In the genomic region with DNA sequence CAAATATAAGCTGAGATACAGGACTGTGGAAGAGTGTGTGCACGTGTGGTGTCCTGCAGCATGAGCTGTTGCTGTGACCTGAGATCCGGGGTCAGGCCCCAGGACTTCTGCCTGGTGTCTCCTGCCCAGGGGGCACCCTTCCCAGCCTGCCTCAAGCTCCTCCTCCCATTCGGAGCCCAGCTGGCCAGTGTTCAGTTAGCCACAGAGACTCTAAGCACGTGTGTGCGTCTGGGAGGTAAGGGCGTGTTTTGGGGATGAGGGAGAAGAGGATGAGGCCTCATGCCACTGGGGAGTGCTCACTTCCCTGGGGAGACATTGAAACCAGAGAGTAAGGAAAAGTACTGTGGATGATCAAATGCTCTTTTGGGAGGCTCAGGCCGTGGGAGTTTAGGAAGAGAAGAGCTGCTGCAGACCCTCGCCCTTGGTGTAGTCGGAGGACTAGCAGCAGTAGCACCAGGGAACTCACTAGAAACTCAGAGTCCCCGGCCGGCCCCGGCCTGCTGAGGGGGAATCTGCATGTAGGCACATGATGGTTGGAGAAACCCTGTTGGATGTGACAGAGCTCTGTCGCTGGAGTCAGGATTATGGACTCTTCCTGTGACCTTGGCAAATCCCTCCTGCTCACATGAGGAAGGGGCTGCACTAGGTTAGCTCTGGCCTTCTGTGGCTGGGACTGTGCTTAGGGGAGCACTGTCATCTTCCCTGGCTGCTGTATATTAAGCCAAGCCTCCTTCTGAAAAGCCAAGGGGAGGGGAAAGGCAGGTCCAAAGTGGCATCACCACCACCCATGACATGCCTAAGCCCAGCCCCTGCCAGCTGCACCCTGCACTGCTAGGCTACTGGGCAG, we compare ENCODE assay signal across 24 cellular contexts.
A peak's percentile ranks its signal among the peaks of the same experiment; 100 is the strongest.
DNase-seq lines count a peak whose midpoint lies in the region; ATAC-seq and TF ChIP-seq lines count a peak whose summit lies in the region.
"Had no signal": no experiment of that assay in that cellular context is flagged by ENCODE, and none has a peak within 500 bp of the region (broad histone marks: within the 10 kb centered on the region; RNA-seq: fewer than 3 reads in every experiment).

No MANE protein-coding gene starts in this region.

- intact Hi-C loops in left ventricle myocardium superior (cut with micrococcal nuclease), result no loop called here
- intact Hi-C loops in posterior vena cava (cut with DNase I), result no loop called here
- intact Hi-C loops in stomach (cut with DNase I; ENCODE audit: low total_unique reads), result loop anchor here (5.0 kb wide), 1 partner anchor 663 kb away; no protein-coding TSS in a partner anchor

- in situ Hi-C loops in GM13976 (cut with MboI; ENCODE audit: low sequenced_read_pairs, unreplicated experiment), result no loop called here

- H3K4me1 ChIP-seq in stomach, result no peaks in the 10 kb centered on the region
- H3K4me1 ChIP-seq: Peyer's patch, SJSA1 had no signal

- no peaks in the 10 kb centered on the region for H3K4me1 Mint-ChIP-seq in stimulated activated naive CD8-positive, alpha-beta T cell treated with anti-CD3 and anti-CD28 coated beads, Interleukin-15, amount 100 ng/mL, for 72 hours
- H3K4me1 Mint-ChIP-seq: B cell, memory B cell, T-cell had no signal

- H3K36me3 ChIP-seq in stomach, result peaks cover 0 to 34% (median 4%) of the 10 kb centered on the region in 4 donors
- H3K36me3 ChIP-seq: ovary, Peyer's patch had no signal

- no peak overlapping the region for H3K27ac ChIP-seq in stomach
- H3K27ac ChIP-seq: ovary, Peyer's patch, SJSA1 had no signal

- WGBS in stomach, 5 donors, result 81 to 88% (median 86%) methylated on average over 12 to 13 of the region's 13 CpGs

- TF ChIP-seq EP300 in stomach (IDR thresholded peaks at IDR 0.05), result no peak

- ATAC-seq in stimulated activated naive CD8-positive, alpha-beta T cell treated with anti-CD3 and anti-CD28 coated beads, Interleukin-15, Interleukin-2, amounts not matched to agents 100 U/mL and 50 U/mL, for 24 hours, result peak; percentile 26
- no peak for ATAC-seq in stimulated activated naive CD8-positive, alpha-beta T cell treated with anti-CD3 and anti-CD28 coated beads, Interleukin-15, amount 100 ng/mL, for 72 hours
- ATAC-seq in left ventricle myocardium superior, result peak; percentile 10
- no peak for ATAC-seq in GM18907 (IDR thresholded peaks at IDR 0.05; ENCODE audit: unreplicated experiment)
- ATAC-seq: T-cell had no signal

- TF ChIP-seq POLR2A in stomach (IDR thresholded peaks at IDR 0.05), result no peak

- no peaks in the 10 kb centered on the region for H3K9me3 ChIP-seq in stomach
- H3K9me3 ChIP-seq: ovary, Peyer's patch, SJSA1 had no signal

- peak overlapping the region in 1 of 2 donors; percentile 56 for H3K27ac Mint-ChIP-seq in stimulated activated naive CD8-positive, alpha-beta T cell treated with anti-CD3 and anti-CD28 coated beads, Interleukin-15, amount 100 ng/mL, for 72 hours
- H3K27ac Mint-ChIP-seq: activated naive CD4-positive, alpha-beta T cell treated with anti-CD3 and anti-CD28 coated beads for 36 hours; activated T-cell treated with anti-CD3 and anti-CD28 coated beads, Interleukin-2, amount 50 U/mL, for 24 hours; B cell; memory B cell had no signal

- H3K27me3 ChIP-seq in stomach, result no peaks in the 10 kb centered on the region
- H3K27me3 ChIP-seq: ovary, Peyer's patch, SJSA1 had no signal

- no peak overlapping the region for H3K4me3 ChIP-seq in stomach
- H3K4me3 ChIP-seq: ovary, Peyer's patch, SJSA1 had no signal

- H3K9me3 Mint-ChIP-seq in stimulated activated naive CD8-positive, alpha-beta T cell treated with anti-CD3 and anti-CD28 coated beads, Interleukin-15, amount 100 ng/mL, for 72 hours, result no peaks in the 10 kb centered on the region
- H3K9me3 Mint-ChIP-seq: activated naive CD4-positive, alpha-beta T cell treated with anti-CD3 and anti-CD28 coated beads for 36 hours; activated T-cell treated with anti-CD3 and anti-CD28 coated beads, Interleukin-2, amount 50 U/mL, for 24 hours had no signal

- peaks cover 14% of the 10 kb centered on the region for H3K27me3 Mint-ChIP-seq in stimulated activated naive CD8-positive, alpha-beta T cell treated with anti-CD3 and anti-CD28 coated beads, Interleukin-15, amount 100 ng/mL, for 72 hours
- H3K27me3 Mint-ChIP-seq: activated T-cell treated with anti-CD3 and anti-CD28 coated beads, Interleukin-2, amount 50 U/mL, for 24 hours; B cell had no signal

- no peak for TF ChIP-seq CTCF in GM13976 (IDR thresholded peaks at IDR 0.05; ENCODE audit: borderline replicate concordance, control extremely low read depth, extremely low read depth, insufficient read depth, missing control alignments)
- TF ChIP-seq CTCF in stomach (IDR thresholded peaks at IDR 0.05), result no peak

- DNase-seq in stimulated activated naive CD8-positive, alpha-beta T cell treated with anti-CD3 and anti-CD28 coated beads, Interleukin-15, Interleukin-2, amounts not matched to agents 100 U/mL and 50 U/mL, for 24 hours, result no peak
- no peak for DNase-seq in stimulated activated naive CD8-positive, alpha-beta T cell treated with anti-CD3 and anti-CD28 coated beads, Interleukin-15, amount 100 ng/mL, for 72 hours
- DNase-seq in left ventricle myocardium superior, result peak; percentile 23
- DNase-seq in posterior vena cava (ENCODE audit: low spot score), result peak; percentile 55
- no peak for DNase-seq in GM13976 (ENCODE audit: low spot score)
- no peak for DNase-seq in stomach
- DNase-seq in NCI-H2171 treated with DMSO at 0.1 percent for 48 hours (lab: John Stamatoyannopoulos, UW), result no peak
- DNase-seq: activated CD4-positive, CD25-positive, alpha-beta regulatory T cell treated with anti-CD3 and anti-CD28 coated beads, Interleukin-2, amount 50 U/mL, for 72 hours; activated CD8-positive, alpha-beta memory T cell treated with anti-CD3 and anti-CD28 coated beads for 24 hours; activated naive CD4-positive, alpha-beta T cell treated with anti-CD3 and anti-CD28 coated beads for 36 hours; activated T-cell treated with anti-CD3 and anti-CD28 coated beads, Interleukin-2, amount 50 U/mL, for 24 hours; COR-L47; DMS79; GOT3; NCI-H146; NCI-H524 treated with DMSO at 0.1 percent for 48 hours; stimulated activated CD4-positive, alpha-beta T cell treated with anti-CD3 and anti-CD28 coated beads, Interleukin-15, amount 100 ng/mL, for 24 hours; T-cell had no signal

- no peak overlapping the region for H3K4me3 Mint-ChIP-seq in stimulated activated naive CD8-positive, alpha-beta T cell treated with anti-CD3 and anti-CD28 coated beads, Interleukin-15, amount 100 ng/mL, for 72 hours
- H3K4me3 Mint-ChIP-seq: activated naive CD4-positive, alpha-beta T cell treated with anti-CD3 and anti-CD28 coated beads for 36 hours; activated T-cell treated with anti-CD3 and anti-CD28 coated beads, Interleukin-2, amount 50 U/mL, for 24 hours; B cell; memory B cell; T-cell had no signal

Comparison
In these comparisons a context has a peak if more than half of its experiments do, and no peak if none do; other contexts are left out.
1. ATAC-seq: peak in stimulated activated naive CD8-positive, alpha-beta T cell treated with anti-CD3 and anti-CD28 coated beads, Interleukin-15, Interleukin-2, amounts not matched to agents 100 U/mL and 50 U/mL, for 24 hours (single experiment) and left ventricle myocardium superior (single experiment); none in stimulated activated naive CD8-positive, alpha-beta T cell treated with anti-CD3 and anti-CD28 coated beads, Interleukin-15, amount 100 ng/mL, for 72 hours (single experiment) and GM18907 (single experiment).
2. DNase-seq: peak in left ventricle myocardium superior (single experiment) and posterior vena cava (single experiment); none in stimulated activated naive CD8-positive, alpha-beta T cell treated with anti-CD3 and anti-CD28 coated beads, Interleukin-15, Interleukin-2, amounts not matched to agents 100 U/mL and 50 U/mL, for 24 hours (single experiment), stimulated activated naive CD8-positive, alpha-beta T cell treated with anti-CD3 and anti-CD28 coated beads, Interleukin-15, amount 100 ng/mL, for 72 hours (0 of 2), GM13976 (single experiment), stomach (single experiment) and NCI-H2171 treated with DMSO at 0.1 percent for 48 hours (single experiment).